In genomic region chr6:76250666-76251065, GRCh38 we compare ENCODE assay signal across 17 cellular contexts.
A peak's percentile ranks its signal among the peaks of the same experiment; 100 is the strongest.
DNase-seq lines count a peak whose midpoint lies in the region; ATAC-seq and TF ChIP-seq lines count a peak whose summit lies in the region.
"Had no signal": no experiment of that assay in that cellular context is flagged by ENCODE, and none has a peak within 500 bp of the region (broad histone marks: within the 10 kb centered on the region; RNA-seq: fewer than 3 reads in every experiment).

No MANE protein-coding gene starts in this region.

- H3F3A ChIP-seq in MM.1S (ENCODE audit: insufficient read depth, low read length), result no peaks in the 10 kb centered on the region

- H3K4me1 ChIP-seq in MM.1S (ENCODE audit: low read length), result peaks cover 5% of the 10 kb centered on the region
- H3K4me1 ChIP-seq: SJSA1 had no signal

- no peaks in the 10 kb centered on the region for H3K9me3 ChIP-seq in MM.1S (replicated peaks; ENCODE audit: insufficient read depth, low read length)
- H3K9me3 ChIP-seq: SJSA1 had no signal

- no peak overlapping the region for H3K27ac ChIP-seq in MM.1S (ENCODE audit: low read length)
- no peak overlapping the region for H3K27ac ChIP-seq in caudate nucleus (ENCODE audit: low read depth, low read length)
- H3K27ac ChIP-seq: GM23248, RWPE1, SJSA1 had no signal

- no peaks in the 10 kb centered on the region for H3K9me2 ChIP-seq in MM.1S (replicated peaks; ENCODE audit: insufficient read depth, low read length)

- no peak for ATAC-seq in GM21515 (IDR thresholded peaks at IDR 0.05; ENCODE audit: unreplicated experiment)
- ATAC-seq: HCT116, K562 had no signal

- no peaks in the 10 kb centered on the region for H3K79me2 ChIP-seq in MM.1S (ENCODE audit: low read length)

- H3K36me3 ChIP-seq in MM.1S (replicated peaks; ENCODE audit: insufficient read depth, low read length), result no peaks in the 10 kb centered on the region
- H3K36me3 ChIP-seq: SJSA1 had no signal

- TF ChIP-seq CTCF in MM.1S (IDR thresholded peaks at IDR 0.05; ENCODE audit: low read length) (no peak), fibroblast of pulmonary artery (IDR thresholded peaks at IDR 0.05; ENCODE audit: low read length, missing control alignments) (no peak)

- H3K27me3 ChIP-seq in MM.1S (replicated peaks; ENCODE audit: insufficient read depth, low read length), result no peaks in the 10 kb centered on the region
- H3K27me3 ChIP-seq: SJSA1 had no signal

- H3K4me3 ChIP-seq in MM.1S (ENCODE audit: low read length) (no peak overlapping the region), fibroblast of pulmonary artery (replicated peaks; ENCODE audit: low read depth, low read length) (no peak overlapping the region)
- H3K4me3 ChIP-seq: GM23248, K562, SJSA1 had no signal

- no peak overlapping the region for H3K9ac ChIP-seq in MM.1S (ENCODE audit: low read length)
- H3K9ac ChIP-seq: GM23248 had no signal

- no peaks in the 10 kb centered on the region for H4K20me1 ChIP-seq in MM.1S (ENCODE audit: insufficient read depth, low read length)

- H2AFZ ChIP-seq in MM.1S (ENCODE audit: low read length), result no peak overlapping the region
- H2AFZ ChIP-seq: GM23248 had no signal

- DNase-seq in MM.1S (peak; percentile 36), NCI-H2171 treated with DMSO at 0.1 percent for 48 hours (lab: John Stamatoyannopoulos, UW) (peak; percentile 43), OCI-M1 (lab: John Stamatoyannopoulos, UW) (peak; percentile 94), fibroblast of pulmonary artery (ENCODE audit: low read depth) (peak; percentile 25), COLO668 (lab: John Stamatoyannopoulos, UW; ENCODE audit: unreplicated experiment) (no peak), caudate nucleus (lab: John Stamatoyannopoulos, UW) (no peak)
- DNase-seq: ACHN, DMS79, GM23248, NCI-H1105 treated with DMSO at 0.1 percent for 48 hours, NCI-H187, NCI-H82 had no signal

- no peak overlapping the region for H3K4me2 ChIP-seq in MM.1S (ENCODE audit: low read depth, low read length)

Comparison
In these comparisons a context has a peak if more than half of its experiments do, and no peak if none do; other contexts are left out.
1. DNase-seq: peak in MM.1S (single experiment), NCI-H2171 treated with DMSO at 0.1 percent for 48 hours (single experiment), OCI-M1 (single experiment) and fibroblast of pulmonary artery (single experiment); none in COLO668 (single experiment) and caudate nucleus (0 of 61).